ENCODE assay signal across 8 cellular contexts in genomic region chr2:96816127-96816835, GRCh38. TPM values are rescaled to one million over a fixed set of nuclear protein-coding genes. Genes with fewer than 3 reads are reported as not detected.
DNase-seq lines count a peak whose midpoint lies in the region; ATAC-seq and TF ChIP-seq lines count a peak whose summit lies in the region.

Gene CNNM3 (plus strand): TSS chr2:96816268. CDS start chr2:96816278, 10 bp downstream.

- H3K27me3 ChIP-seq in SK-N-SH (ENCODE audit: insufficient read depth): no peaks in the 10 kb centered on the region
- H3K27me3 ChIP-seq in osteoblast (ENCODE audit: insufficient read depth, low read length): no peaks in the 10 kb centered on the region
- H3K27me3 ChIP-seq in thoracic aorta (replicated peaks; ENCODE audit: insufficient read depth): no peaks in the 10 kb centered on the region

- H3K36me3 ChIP-seq in SK-N-SH (replicated peaks in 1 of 2; ENCODE audit: control insufficient read depth in 1 of 2, insufficient read depth in 2 of 2, low read length in 1 of 2) (no peaks in the 10 kb centered on the region), osteoblast (ENCODE audit: insufficient read depth, low read length) (no peaks in the 10 kb centered on the region), thoracic aorta (no peaks in the 10 kb centered on the region)

- peak within 1 kb of the TSS; percentile 65 for H3K9ac ChIP-seq in SK-N-SH

- no peak for TF ChIP-seq RAD21 in SK-N-SH (IDR thresholded peaks at IDR 0.05; ENCODE audit: low read length)

- DNase-seq in GM12865 (ENCODE audit: low read depth) (peak; percentile 96), NCI-H1092 (lab: John Stamatoyannopoulos, UW) (peak; percentile 79), SK-N-SH (peak; percentile 99), glomerular endothelial cell (ENCODE audit: extremely low read depth, low read depth, low spot score) (no peak), osteoblast (ENCODE audit: insufficient read length, low spot score, missing footprints) (peak; percentile 100), thoracic aorta (ENCODE audit: low spot score) (peak; percentile 84)
- DNase-seq in activated naive CD4-positive, alpha-beta T cell treated with anti-CD3 and anti-CD28 coated beads, Interleukin-2, amount 50 U/mL, for 16 hours: peak; percentile 97

- H2AFZ ChIP-seq in SK-N-SH (ENCODE audit: low read depth) (peak within 1 kb of the TSS; percentile 93), osteoblast (ENCODE audit: low read length) (peak within 1 kb of the TSS; percentile 93)

- H3F3A ChIP-seq in SK-N-SH (replicated peaks; ENCODE audit: insufficient read depth): peaks cover 4% of the 10 kb centered on the region

- H3K27ac ChIP-seq in SK-N-SH (ENCODE audit: low read depth in 2 of 2, low read length in 1 of 2): peak within 1 kb of the TSS; percentile 39 to 91; a peak in 2 of 4 replicates
- peak within 1 kb of the TSS; percentile 19 for H3K27ac ChIP-seq in osteoblast (ENCODE audit: low read depth, low read length)
- peak within 1 kb of the TSS; percentile 68 to 77 for H3K27ac ChIP-seq in thoracic aorta

- no CpG with 5 or more reads among the region's 103 CpGs for WGBS in SK-N-SH (ENCODE audit: low lambda C conversion rate)

- CTCF ChIA-PET in SK-N-SH (lab: Yijun Ruan, JAX): interaction anchor here (0.6 to 6.1 kb wide), 14 partner anchors 10 to 297 kb away, joined by 3 to 35 read pairs (median 3); partner anchors contain the start of genes ANKRD36 and ANKRD39

- peak; percentile 61 for TF ChIP-seq CTCF in GM12865 (IDR thresholded peaks at IDR 0.05; ENCODE audit: insufficient read depth, low read depth, low read length, missing control alignments)
- peak; percentile 55 for TF ChIP-seq CTCF in SK-N-SH (IDR thresholded peaks at IDR 0.05)
- TF ChIP-seq CTCF in osteoblast (IDR thresholded peaks at IDR 0.05; ENCODE audit: extremely low read depth, low read depth, low read length): peak; percentile 26
- peak; percentile 71 for TF ChIP-seq CTCF in thoracic aorta (IDR thresholded peaks at IDR 0.05)

- peak in 1 of 2 experiments; percentile 6; a peak in 1 of 4 replicates for TF ChIP-seq EP300 in SK-N-SH (IDR thresholded peaks at IDR 0.05; ENCODE audit: borderline replicate concordance in 1 of 2, low read depth in 1 of 2, low read length in 1 of 2)

- peaks cover 5 to 40% of the 10 kb centered on the region in 2 experiments; a peak in 3 of 4 replicates for H3K4me1 ChIP-seq in SK-N-SH (ENCODE audit: control insufficient read depth in 1 of 2, insufficient read depth in 2 of 2, low read depth in 1 of 2, low read length in 1 of 2)
- peaks cover 24% of the 10 kb centered on the region for H3K4me1 ChIP-seq in osteoblast (ENCODE audit: insufficient read depth, low read length)
- peaks cover 27 to 57% of the 10 kb centered on the region in 2 donors for H3K4me1 ChIP-seq in thoracic aorta (ENCODE audit: control insufficient read depth in 1 of 2, low read depth in 2 of 2)

- H3K79me2 ChIP-seq in SK-N-SH (ENCODE audit: insufficient read depth) (peaks cover 7% of the 10 kb centered on the region; the same call in 1 of the 2 replicates), osteoblast (ENCODE audit: insufficient read depth, low read length) (peaks cover 13% of the 10 kb centered on the region)

- peak within 1 kb of the TSS; percentile 68 for H3K4me3 ChIP-seq in GM12865 (ENCODE audit: low read depth, low read length)
- peak within 1 kb of the TSS; percentile 73 to 76 for H3K4me3 ChIP-seq in SK-N-SH (ENCODE audit: low read depth in 2 of 2, low read length in 1 of 2)
- H3K4me3 ChIP-seq in osteoblast (ENCODE audit: insufficient read depth, low read length): peak within 1 kb of the TSS; percentile 82
- peak within 1 kb of the TSS; percentile 83 for H3K4me3 ChIP-seq in thoracic aorta

- no peaks in the 10 kb centered on the region for H3K9me2 ChIP-seq in SK-N-SH

- H3K9me3 ChIP-seq in SK-N-SH (no peaks in the 10 kb centered on the region), osteoblast (ENCODE audit: low read depth, low read length) (no peaks in the 10 kb centered on the region), thoracic aorta (no peaks in the 10 kb centered on the region)

- H3K4me2 ChIP-seq in SK-N-SH (peak within 1 kb of the TSS; percentile 99), osteoblast (ENCODE audit: insufficient read depth, low read length) (peak within 1 kb of the TSS; percentile 99)

- ATAC-seq in HG02623 (IDR thresholded peaks at IDR 0.05; ENCODE audit: unreplicated experiment) (peak; percentile 81), thoracic aorta (ENCODE audit: insufficient number of reproducible peaks, low FRiP score, low read depth) (peak; percentile 81)

- POLR2A ChIA-PET in SK-N-SH (lab: Yijun Ruan, JAX): interaction anchor here (0.8 to 1.5 kb wide), 3 partner anchors 28 to 52 kb away, joined by 3 to 5 read pairs (median 3); partner anchors contain the start of gene ANKRD39

- peaks cover 26% of the 10 kb centered on the region for H4K20me1 ChIP-seq in SK-N-SH (ENCODE audit: insufficient read depth)
- H4K20me1 ChIP-seq in osteoblast (ENCODE audit: insufficient read depth, low read length): peaks cover 35% of the 10 kb centered on the region

TF ChIP-seq in SK-N-SH, 30 proteins besides CTCF, POLR2A, EP300 and RAD21 (continues in another document):
- no peak for TF ChIP-seq USF1 (IDR thresholded peaks at IDR 0.05; ENCODE audit: borderline replicate concordance, low read depth)
- no peak for TF ChIP-seq JUND (IDR thresholded peaks at IDR 0.05)
- TF ChIP-seq IRF3 (IDR thresholded peaks at IDR 0.05; ENCODE audit: low read depth, low read length): peak; percentile 28; the same call in 1 of the 2 replicates
- no peak for TF ChIP-seq ELF1 (IDR thresholded peaks at IDR 0.05)
- TF ChIP-seq FOSL2 (IDR thresholded peaks at IDR 0.05; ENCODE audit: borderline replicate concordance, low read depth): no peak
- no peak for TF ChIP-seq CHD2 (IDR thresholded peaks at IDR 0.05; ENCODE audit: low read length, partially characterized antibody)
- no peak for TF ChIP-seq TEAD4 (IDR thresholded peaks at IDR 0.05; ENCODE audit: borderline replicate concordance, insufficient read depth)
- no peak for TF ChIP-seq NFIC (IDR thresholded peaks at IDR 0.05; ENCODE audit: borderline replicate concordance)
- TF ChIP-seq SIN3A (IDR thresholded peaks at IDR 0.05; ENCODE audit: borderline replicate concordance, low read depth, low read length): no peak
- TF ChIP-seq MAX (IDR thresholded peaks at IDR 0.05; ENCODE audit: low read depth): no peak; the same call in 1 of the 2 replicates
- TF ChIP-seq MEF2A (IDR thresholded peaks at IDR 0.05; ENCODE audit: borderline replicate concordance, low read depth): no peak
- no peak for TF ChIP-seq GABPA (IDR thresholded peaks at IDR 0.05; ENCODE audit: low read depth)
- TF ChIP-seq PBX3 (IDR thresholded peaks at IDR 0.05): peak; percentile 43
- TF ChIP-seq RCOR1 (IDR thresholded peaks at IDR 0.05; ENCODE audit: low read length): no peak
- TF ChIP-seq FOXJ3 (CRISPR knock-in tag; IDR thresholded peaks at IDR 0.05): 0 out of 2 replicates have a peak, but pooled peaks have one; percentile 20
- TF ChIP-seq YY1 (IDR thresholded peaks at IDR 0.05; ENCODE audit: low read depth): peak; percentile 80
- no peak for TF ChIP-seq TCF12 (IDR thresholded peaks at IDR 0.05)

RNA-seq across cellular contexts. Expression of gene CNNM3, which starts in this region (rescaled TPM):
- polyA plus RNA-seq in SK-N-SH (2012; rRNA removed): 9.3 and 14.7 TPM in 2 replicates
- 5.6 and 7.1 TPM in 2 replicates for polyA plus RNA-seq in SK-N-SH (2012; cell fraction: cytosol; rRNA removed)
- polyA plus RNA-seq in SK-N-SH (2012; cell fraction: nucleus; rRNA removed): 15.2 and 18.5 TPM in 2 replicates
- 6.7 and 10.7 TPM in 2 replicates for total RNA-seq in glomerular endothelial cell
- 8.7 and 8.8 TPM in 2 replicates for total RNA-seq in osteoblast
- 10 to 100 TPM; 11.5 to 14.3 TPM for total RNA-seq in thoracic aorta

Comparison
In these comparisons a context has a peak if more than half of its experiments do, and no peak if none do; other contexts are left out.
1. H3K27ac ChIP-seq: peak in every context shown above with its lines; median percentile 72 in thoracic aorta; 65 in SK-N-SH; 19 in osteoblast.